1 cellular context compared by ENCODE assay signal in genomic region chr16:11190585-11191565, GRCh38.
TF ChIP-seq lines count a peak whose summit lies in the region.

No MANE protein-coding gene starts in this region.

TF ChIP-seq in GM12878, 131 proteins besides CTCF, POLR2A, EP300 and RAD21 (continued from another document):
- TF ChIP-seq SIX5 (IDR thresholded peaks at IDR 0.05; ENCODE audit: low read depth, low read length, severe bottlenecking) (no peak), LARP7 (IDR thresholded peaks at IDR 0.05) (no peak), CHD1 (IDR thresholded peaks at IDR 0.05; ENCODE audit: low read depth, low read length) (no peak)
